ENCODE assay signal across 25 cellular contexts in genomic region chr14:49203676-49204075, GRCh38.
"Had no signal": no experiment of that assay in that cellular context is flagged by ENCODE, and none has a peak within 500 bp of the region (broad histone marks: within the 10 kb centered on the region; RNA-seq: fewer than 3 reads in every experiment).

No MANE protein-coding gene starts in this region.

- H3K4me3 ChIP-seq: MG63, Peyer's patch had no signal

- H3K27ac Mint-ChIP-seq: activated B cell treated with CpG ODN at 0.5 μM for 24 hours; activated CD4-positive, alpha-beta T cell treated with anti-CD3 and anti-CD28 coated beads, Interleukin-2, amount 10 ng/mL, durations not matched to agents 24 days and 14 days; activated CD8-positive, alpha-beta memory T cell treated with anti-CD3 and anti-CD28 coated beads, Interleukin-2, amount 10 ng/mL, durations not matched to agents 7 days and 5 days; activated naive CD8-positive, alpha-beta T cell; activated T-cell treated with anti-CD3 and anti-CD28 coated beads, Interleukin-2, amount 50 U/mL, for 24 hours; activated T-helper 1 cell treated with anti-CD3 and anti-CD28 coated beads, Interleukin-12 subunit alpha, Interleukin-12 subunit beta, Interleukin-2, Interleukin-4 antibody, amounts not matched to agents 30 ng/mL and 10 ng/mL and 1 ng/mL, durations not matched to agents 14 hours and 24 hours and 36 hours; brain; T-helper 17 cell had no signal

- H3K27me3 Mint-ChIP-seq: activated CD4-positive, alpha-beta T cell treated with anti-CD3 and anti-CD28 coated beads, Interleukin-2, amount 10 ng/mL, durations not matched to agents 24 days and 14 days; activated CD8-positive, alpha-beta memory T cell treated with anti-CD3 and anti-CD28 coated beads, Interleukin-2, amount 10 ng/mL, durations not matched to agents 7 days and 5 days; activated T-cell treated with anti-CD3 and anti-CD28 coated beads, Interleukin-2, amount 50 U/mL, for 24 hours; central memory CD8-positive, alpha-beta T cell had no signal

- H3K9me3 ChIP-seq: MG63, Peyer's patch had no signal

- ATAC-seq: activated CD8-positive, alpha-beta memory T cell treated with anti-CD3 and anti-CD28 coated beads, Interleukin-2, amount 10 ng/mL, durations not matched to agents 7 days and 5 days; T-helper 17 cell had no signal

- H3K27me3 ChIP-seq: MG63, Peyer's patch had no signal

- H3K36me3 ChIP-seq: MG63, Peyer's patch had no signal

- H3K9me3 Mint-ChIP-seq: activated B cell treated with CpG ODN at 0.5 μM for 24 hours; activated CD4-positive, alpha-beta T cell treated with anti-CD3 and anti-CD28 coated beads, Interleukin-2, amount 10 ng/mL, durations not matched to agents 24 days and 14 days; activated T-cell treated with anti-CD3 and anti-CD28 coated beads, Interleukin-2, amount 50 U/mL, for 24 hours; activated T-helper 1 cell treated with anti-CD3 and anti-CD28 coated beads, Interleukin-12 subunit alpha, Interleukin-12 subunit beta, Interleukin-2, Interleukin-4 antibody, amounts not matched to agents 30 ng/mL and 10 ng/mL and 1 ng/mL, durations not matched to agents 14 hours and 24 hours and 36 hours had no signal

- H3K27ac ChIP-seq: Peyer's patch had no signal

- DNase-seq: activated B cell treated with CpG ODN at 0.5 μM for 24 hours; activated CD4-positive, alpha-beta T cell treated with anti-CD3 and anti-CD28 coated beads for 1 hour; activated CD4-positive, alpha-beta T cell treated with anti-CD3 and anti-CD28 coated beads, Interleukin-2, amount 10 ng/mL, durations not matched to agents 24 days and 14 days; activated CD4-positive, alpha-beta T cell treated with anti-CD3 and anti-CD28 coated beads, Interleukin-2, amount 50 U/mL, for 48 hours; activated CD8-positive, alpha-beta memory T cell treated with anti-CD3 and anti-CD28 coated beads, Interleukin-2, amount 10 ng/mL, durations not matched to agents 7 days and 5 days; activated effector memory CD4-positive, alpha-beta T cell treated with Interleukin-2 at 50 U/mL for 16 hours; activated naive CD4-positive, alpha-beta T cell treated with Interleukin-2 at 50 U/mL for 16 hours; activated T-cell treated with anti-CD3 and anti-CD28 coated beads, Interleukin-2, amount 50 U/mL, for 24 hours; amygdala; MG63; NCI-H1105; NCI-H1436 treated with DMSO at 0.1 percent for 48 hours; NCI-H187; NCI-H2081; NCI-H510A treated with DMSO at 0.1 percent for 48 hours; NCI-H69; Peyer's patch; SHP77 treated with DMSO at 0.1 percent for 48 hours; T-helper 17 cell; T-helper 9 cell had no signal

- FAIRE-seq: astrocyte had no signal

- H3K4me3 Mint-ChIP-seq: activated B cell treated with CpG ODN at 0.5 μM for 24 hours; activated CD4-positive, alpha-beta T cell treated with anti-CD3 and anti-CD28 coated beads, Interleukin-2, amount 10 ng/mL, durations not matched to agents 24 days and 14 days; activated CD8-positive, alpha-beta memory T cell treated with anti-CD3 and anti-CD28 coated beads, Interleukin-2, amount 10 ng/mL, durations not matched to agents 7 days and 5 days; activated naive CD8-positive, alpha-beta T cell; activated T-cell treated with anti-CD3 and anti-CD28 coated beads, Interleukin-2, amount 50 U/mL, for 24 hours; activated T-helper 1 cell treated with anti-CD3 and anti-CD28 coated beads, Interleukin-12 subunit alpha, Interleukin-12 subunit beta, Interleukin-2, Interleukin-4 antibody, amounts not matched to agents 30 ng/mL and 10 ng/mL and 1 ng/mL, durations not matched to agents 14 hours and 24 hours and 36 hours; brain; central memory CD8-positive, alpha-beta T cell; T-helper 17 cell had no signal

- H3K4me1 ChIP-seq: Peyer's patch had no signal

- H3K4me1 Mint-ChIP-seq: activated B cell treated with CpG ODN at 0.5 μM for 24 hours; activated CD4-positive, alpha-beta T cell treated with anti-CD3 and anti-CD28 coated beads, Interleukin-2, amount 10 ng/mL, durations not matched to agents 24 days and 14 days; activated CD8-positive, alpha-beta memory T cell treated with anti-CD3 and anti-CD28 coated beads, Interleukin-2, amount 10 ng/mL, durations not matched to agents 7 days and 5 days; central memory CD8-positive, alpha-beta T cell; T-helper 17 cell had no signal

- H3K36me3 Mint-ChIP-seq: activated CD8-positive, alpha-beta memory T cell treated with anti-CD3 and anti-CD28 coated beads, Interleukin-2, amount 10 ng/mL, durations not matched to agents 7 days and 5 days; activated naive CD8-positive, alpha-beta T cell; brain had no signal
